ENCODE assay signal across 20 cellular contexts in genomic region chr7:41964849-41965745, GRCh38.
"Had no signal": no experiment of that assay in that cellular context is flagged by ENCODE, and none has a peak within 500 bp of the region (broad histone marks: within the 10 kb centered on the region; RNA-seq: fewer than 3 reads in every experiment).

No MANE protein-coding gene starts in this region.

- H3K9me3 ChIP-seq: MG63, SK-N-SH had no signal

- H3K36me3 ChIP-seq: MG63 had no signal

- DNase-seq: IMR-90, Karpas-422, KG1, MG63, NCI-H1092, NCI-H1105 treated with DMSO at 0.1 percent for 48 hours, NCI-H1417 treated with DMSO at 0.1 percent for 48 hours, NCI-H146, NCI-H1694 treated with DMSO at 0.1 percent for 48 hours, NCI-H1930, NCI-H2081, NCI-H2107, NCI-H2227 treated with DMSO at 0.1 percent for 48 hours, NCI-H524, NCI-H526 treated with DMSO at 0.1 percent for 48 hours, NCI-H748 treated with DMSO at 0.1 percent for 48 hours, RPMI8226, SHP77, SK-N-SH had no signal

- ATAC-seq: HepG2 had no signal

- H3K4me2 ChIP-seq: SK-N-SH had no signal

- H3K27me3 ChIP-seq: MG63 had no signal

- H3K4me3 ChIP-seq: MG63 had no signal
